Comparison of ENCODE assay signal across 8 cellular contexts in the genomic region with DNA sequence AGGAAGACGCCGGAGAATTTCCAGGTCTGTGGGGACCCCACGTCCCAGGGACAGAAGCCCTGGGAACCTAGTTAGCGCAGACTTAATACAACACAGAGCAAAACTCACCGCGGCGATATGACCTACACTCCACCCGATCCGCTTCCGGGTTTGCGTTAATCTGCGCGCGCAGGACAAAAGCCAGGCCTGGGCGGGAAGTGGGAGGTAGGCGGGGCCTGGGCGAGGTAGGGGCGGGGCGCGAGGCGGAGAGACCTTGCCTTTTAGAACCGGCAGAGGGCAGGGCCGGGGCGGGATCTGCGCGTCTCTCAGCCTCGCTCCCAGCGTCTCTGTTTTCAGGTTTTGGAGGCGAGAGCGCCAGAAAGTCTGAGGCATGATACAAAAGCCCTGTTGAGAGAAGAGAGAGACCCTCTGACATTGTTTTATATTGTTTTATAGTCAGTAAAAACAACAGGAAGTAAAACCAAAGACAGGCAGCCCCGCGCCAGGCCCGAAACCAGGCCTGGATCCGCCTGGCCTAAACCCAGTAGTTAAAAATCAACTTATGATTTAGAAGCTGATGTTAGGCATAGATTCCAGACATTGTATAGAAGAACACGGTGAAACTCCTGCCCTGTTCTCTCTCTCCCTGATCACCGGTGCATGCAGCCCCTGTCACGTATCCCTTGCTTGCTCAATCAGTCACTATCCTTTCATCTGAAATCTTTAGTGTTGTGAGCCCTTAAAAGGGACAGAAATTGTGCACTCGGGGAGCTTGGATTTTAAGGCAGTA. TPM values are rescaled to one million over a fixed set of nuclear protein-coding genes. Genes with fewer than 3 reads are reported as not detected.
DNase-seq lines count a peak whose midpoint lies in the region; ATAC-seq, FAIRE-seq and TF ChIP-seq lines count a peak whose summit lies in the region.

A gene (minus strand): TSS at position 152 of the 769 bp plus-strand sequence. CDS start 19,150 bp downstream, outside the sequence.

- no peak within 1 kb of the TSS for H3K4ac ChIP-seq in H1 (replicated peaks; ENCODE audit: insufficient read length, low read depth, low read length)
- H3K4ac ChIP-seq in mesendoderm (ENCODE audit: low read depth, low read length): peak within 1 kb of the TSS; percentile 64

- DNase-seq in COR-L47 (lab: John Stamatoyannopoulos, UW): peak; percentile 95
- DNase-seq in HUDEP-2 (lab: John Stamatoyannopoulos, UW; ENCODE audit: unreplicated experiment in 76 of 76): peak in 75 of 76 experiments; percentile 42 to 99 (median 92)
- DNase-seq in NOMO-1 treated with dmso at 0.1 percent for 144 hours (lab: John Stamatoyannopoulos, UW; ENCODE audit: unreplicated experiment): peak; percentile 88
- peak; percentile 99 for DNase-seq in activated CD8-positive, alpha-beta memory T cell treated with anti-CD3 and anti-CD28 coated beads, Interleukin-2, amount 10 ng/mL, durations not matched to agents 7 days and 5 days
- peak; percentile 71 to 99 for DNase-seq in H1 (ENCODE audit: low read depth in 1 of 2, low spot score in 2 of 2)
- DNase-seq in mesendoderm: peak; percentile 97
- DNase-seq in stimulated activated CD8-positive, alpha-beta memory T cell treated with anti-CD3 and anti-CD28 coated beads, Interleukin-15, amount 100 ng/mL, for 1 hour (ENCODE audit: low read depth): peak; percentile 100

- CTCF ChIA-PET in activated CD8-positive, alpha-beta memory T cell treated with anti-CD3 and anti-CD28 coated beads, Interleukin-2, amount 10 ng/mL, durations not matched to agents 7 days and 5 days (lab: Charles Lee): no interaction called here
- CTCF ChIA-PET in H1 (lab: Charles Lee; ENCODE audit: partially characterized antibody): interaction anchor here (0.8 to 1.2 kb wide), 6 partner anchors 10 to 336 kb away, joined by 3 to 4 read pairs (median 3); no protein-coding TSS in a partner anchor

- 15% methylated on average over 38 of the region's 38 CpGs; no CpG with 5 or more reads in 1 of the 2 experiments for WGBS in H1 (ENCODE audit: extremely low coverage in 1 of 2, insufficient coverage in 1 of 2, insufficient read length in 1 of 2, insufficient replicate concordance in 2 of 2, low coverage in 1 of 2, low lambda C conversion rate in 2 of 2, missing lambda C conversion rate in 1 of 2), 2 experiments
- WGBS in mesendoderm (ENCODE audit: extremely low coverage, insufficient coverage, low lambda C conversion rate): no CpG with 5 or more reads among the region's 38 CpGs

- TF ChIP-seq CTCF in H1 (IDR thresholded peaks at IDR 0.05; ENCODE audit: control extremely low read depth in 1 of 3, insufficient read depth in 1 of 3, low read depth in 1 of 3, low read length in 3 of 3): peak; percentile 42 to 57 (median 45)

- no peaks in the 10 kb centered on the region for H3K23me2 ChIP-seq in H1 (ENCODE audit: low read depth, low read length)

- peak; percentile 47 to 53 for TF ChIP-seq RAD21 in H1 (IDR thresholded peaks at IDR 0.05 in 1 of 2, conservative IDR thresholded peaks at IDR 0.05 in 1 of 2; ENCODE audit: low read depth in 2 of 2, low read length in 2 of 2)

- peak; percentile 83 for ATAC-seq in GM21360 (IDR thresholded peaks at IDR 0.05; ENCODE audit: unreplicated experiment)
- peak; percentile 98 for ATAC-seq in activated CD8-positive, alpha-beta memory T cell treated with anti-CD3 and anti-CD28 coated beads, Interleukin-2, amount 10 ng/mL, durations not matched to agents 7 days and 5 days

- no peak within 1 kb of the TSS for H2BK20ac ChIP-seq in H1 (ENCODE audit: low read length)

- H3K27me3 Mint-ChIP-seq in activated CD8-positive, alpha-beta memory T cell treated with anti-CD3 and anti-CD28 coated beads, Interleukin-2, amount 10 ng/mL, durations not matched to agents 7 days and 5 days: no peaks in the 10 kb centered on the region

- H4K20me1 ChIP-seq in H1 (replicated peaks in 1 of 2; ENCODE audit: control insufficient read depth in 1 of 2, insufficient read depth in 2 of 2, low read length in 2 of 2): no peaks in the 10 kb centered on the region

- H2AFZ ChIP-seq in H1 (ENCODE audit: low read length): 0 out of 2 replicates have a peak within 1 kb of the TSS, but pooled peaks have one; percentile 75

- H3K23ac ChIP-seq in H1 (ENCODE audit: insufficient read length) (no peak within 1 kb of the TSS), mesendoderm (ENCODE audit: low read length) (peak within 1 kb of the TSS; percentile 15)

- no peak within 1 kb of the TSS for H2BK120ac ChIP-seq in H1 (replicated peaks; ENCODE audit: low read depth, low read length)
- peak within 1 kb of the TSS; percentile 31 for H2BK120ac ChIP-seq in mesendoderm (ENCODE audit: low read depth, low read length)

- no peaks in the 10 kb centered on the region; a peak in 1 of 4 replicates for H3K9me3 ChIP-seq in H1 (ENCODE audit: insufficient read depth in 2 of 2, low read depth in 1 of 2, low read length in 1 of 2)

- H3K9me3 Mint-ChIP-seq in activated CD8-positive, alpha-beta memory T cell treated with anti-CD3 and anti-CD28 coated beads, Interleukin-2, amount 10 ng/mL, durations not matched to agents 7 days and 5 days (ENCODE audit: low read depth): peaks cover 10% of the 10 kb centered on the region

- H3K79me2 ChIP-seq in H1 (ENCODE audit: control insufficient read depth in 1 of 2, insufficient read depth in 2 of 2, low read length in 2 of 2) (no peaks in the 10 kb centered on the region), mesendoderm (ENCODE audit: control insufficient read depth, insufficient read depth, low read length) (peaks cover 3% of the 10 kb centered on the region)

- peaks cover 0 to 6% (median 3%) of the 10 kb centered on the region in 4 experiments; a peak in 4 of 7 replicates for H3K4me1 ChIP-seq in H1 (replicated peaks in 1 of 4; ENCODE audit: control insufficient read depth in 3 of 4, insufficient read depth in 4 of 4, low read length in 3 of 4)
- peaks cover 2% of the 10 kb centered on the region for H3K4me1 ChIP-seq in mesendoderm (ENCODE audit: control insufficient read depth, low read depth, low read length)

- H4K8ac ChIP-seq in H1 (ENCODE audit: extremely low read depth, insufficient read depth, low read length) (peak within 1 kb of the TSS; percentile 76; the same call in 1 of the 2 replicates), mesendoderm (ENCODE audit: low read depth, low read length) (no peak within 1 kb of the TSS)

- peak within 1 kb of the TSS; percentile 86; the same call in 1 of the 2 replicates for H2BK12ac ChIP-seq in H1 (ENCODE audit: low read depth, low read length)

- peaks cover 0 to 3% (median 0%) of the 10 kb centered on the region in 4 experiments; a peak in 1 of 7 replicates for H3K27me3 ChIP-seq in H1 (replicated peaks in 1 of 4; ENCODE audit: control insufficient read depth in 3 of 4, extremely low read depth in 1 of 4, insufficient read depth in 3 of 4, low read length in 3 of 4)
- H3K27me3 ChIP-seq in mesendoderm (ENCODE audit: insufficient read depth, low read length, poor library complexity): no peaks in the 10 kb centered on the region

- H3K18ac ChIP-seq in H1 (ENCODE audit: extremely low read depth, low read length) (peak within 1 kb of the TSS; percentile 24), mesendoderm (ENCODE audit: low read length) (peak within 1 kb of the TSS; percentile 63)

- H2BK5ac ChIP-seq in H1 (ENCODE audit: low read depth, low read length): peak within 1 kb of the TSS; percentile 62; the same call in 1 of the 2 replicates
- H2BK5ac ChIP-seq in mesendoderm (ENCODE audit: low read length): peak within 1 kb of the TSS; percentile 64

- H3K79me1 ChIP-seq in H1 (ENCODE audit: low read depth, low read length): no peaks in the 10 kb centered on the region
- H3K79me1 ChIP-seq in mesendoderm (ENCODE audit: low read length): no peaks in the 10 kb centered on the region

- no peak within 1 kb of the TSS for H2BK15ac ChIP-seq in H1 (ENCODE audit: low read length)
- H2BK15ac ChIP-seq in mesendoderm (replicated peaks; ENCODE audit: low read depth): no peak within 1 kb of the TSS

- H4K5ac ChIP-seq in H1 (ENCODE audit: insufficient read length, low read depth, low read length) (no peak within 1 kb of the TSS), mesendoderm (ENCODE audit: low read length) (no peak within 1 kb of the TSS)

- no peaks in the 10 kb centered on the region for H3K36me3 ChIP-seq in H1 (ENCODE audit: control insufficient read depth in 2 of 4, insufficient read depth in 4 of 4, low read length in 3 of 4)
- H3K36me3 ChIP-seq in mesendoderm (ENCODE audit: control insufficient read depth, insufficient read depth, low read length): no peaks in the 10 kb centered on the region

- H3K4me3 ChIP-seq in H1 (ENCODE audit: extremely low read depth in 1 of 4, insufficient read depth in 2 of 4, low read depth in 3 of 4, low read length in 4 of 4): peak within 1 kb of the TSS; percentile 73 to 98 (median 94)
- peak within 1 kb of the TSS; percentile 98 for H3K4me3 ChIP-seq in mesendoderm (ENCODE audit: low read length)

- 0 out of 2 replicates have a peak within 1 kb of the TSS, but pooled peaks have one; percentile 8 for H3K27ac ChIP-seq in H1 (ENCODE audit: low read depth, low read length)
- peak within 1 kb of the TSS; percentile 54 for H3K27ac ChIP-seq in mesendoderm (ENCODE audit: low read depth, low read length)

- H4K91ac ChIP-seq in H1 (replicated peaks; ENCODE audit: insufficient read length, low read length): no peak within 1 kb of the TSS

- H3K14ac ChIP-seq in H1 (ENCODE audit: insufficient read length): no peak within 1 kb of the TSS

- peak in 1 of 2 experiments; percentile 72; a peak in 2 of 3 replicates for TF ChIP-seq POLR2A in H1 (IDR thresholded peaks at IDR 0.05; ENCODE audit: control extremely low read depth in 1 of 2, low read depth in 2 of 2, low read length in 2 of 2)

- H3K4me1 Mint-ChIP-seq in activated CD8-positive, alpha-beta memory T cell treated with anti-CD3 and anti-CD28 coated beads, Interleukin-2, amount 10 ng/mL, durations not matched to agents 7 days and 5 days: peaks cover 18% of the 10 kb centered on the region

- H3K9ac ChIP-seq in H1 (replicated peaks in 1 of 4; ENCODE audit: extremely low read depth in 1 of 4, low read depth in 3 of 4, low read length in 3 of 4) (peak within 1 kb of the TSS; percentile 48 to 76 (median 61)), mesendoderm (ENCODE audit: low read length) (peak within 1 kb of the TSS; percentile 88)

- POLR2A ChIA-PET in H1 (lab: Charles Lee; ENCODE audit: partially characterized antibody): interaction anchor here (0.7 to 1.1 kb wide), 4 partner anchors 8 to 565 kb away, joined by 3 to 7 read pairs (median 3); no protein-coding TSS in a partner anchor

- H3K4me2 ChIP-seq in H1 (ENCODE audit: insufficient read depth in 1 of 2, low read depth in 2 of 2, low read length in 2 of 2) (peak within 1 kb of the TSS; percentile 56 to 68), mesendoderm (ENCODE audit: low read length) (peak within 1 kb of the TSS; percentile 76)

- TF ChIP-seq EP300 in H1 (IDR thresholded peaks at IDR 0.05; ENCODE audit: borderline replicate concordance in 1 of 2, low read depth in 2 of 2, low read length in 2 of 2): no peak

- H3K36me3 Mint-ChIP-seq in activated CD8-positive, alpha-beta memory T cell treated with anti-CD3 and anti-CD28 coated beads, Interleukin-2, amount 10 ng/mL, durations not matched to agents 7 days and 5 days: peaks cover 36% of the 10 kb centered on the region

- peak; percentile 55 for FAIRE-seq in H1 (lab: Jason Lieb, UNC)

- peak within 1 kb of the TSS; percentile 85 for H3K4me3 Mint-ChIP-seq in activated CD8-positive, alpha-beta memory T cell treated with anti-CD3 and anti-CD28 coated beads, Interleukin-2, amount 10 ng/mL, durations not matched to agents 7 days and 5 days

- H3K56ac ChIP-seq in H1 (replicated peaks; ENCODE audit: insufficient read length, low read depth, low read length) (peak within 1 kb of the TSS; percentile 46), mesendoderm (ENCODE audit: low read length) (peak within 1 kb of the TSS; percentile 84)

- no peak within 1 kb of the TSS for H2AK5ac ChIP-seq in H1 (ENCODE audit: low read depth, low read length)
- no peak within 1 kb of the TSS for H2AK5ac ChIP-seq in mesendoderm (ENCODE audit: low read length)

- peak within 1 kb of the TSS; percentile 89 for H3K27ac Mint-ChIP-seq in activated CD8-positive, alpha-beta memory T cell treated with anti-CD3 and anti-CD28 coated beads, Interleukin-2, amount 10 ng/mL, durations not matched to agents 7 days and 5 days

RNA-seq across cellular contexts. Expression of the gene that starts here (rescaled TPM):
- 10 to 100 TPM; 30.7 to 32.1 TPM for total RNA-seq in activated CD8-positive, alpha-beta memory T cell treated with anti-CD3 and anti-CD28 coated beads, Interleukin-2, amount 10 ng/mL, durations not matched to agents 7 days and 5 days
- total RNA-seq in H1 (2021; fragmentation: NEBNext Ultra II Directional; extraction: Animal tissue kit (Norgen Biotek cat#: 25700)): 17.7 and 19.0 TPM in 2 replicates
- 1.9 and 2.2 TPM in 2 replicates for polyA plus RNA-seq in H1 (2011; rRNA removed)
- polyA plus RNA-seq in H1 (2011; cell fraction: cytosol; rRNA removed): 2.1 TPM
- 4.7 TPM for polyA plus RNA-seq in H1 (2011; cell fraction: nucleus; rRNA removed)
- polyA plus RNA-seq in H1 (2012, experiment 1 of 2): 3.9 to 9.6 TPM (median 5.0 TPM) in 4 replicates
- polyA plus RNA-seq in H1 (2012, experiment 2 of 2): 1.7 TPM
- 7.1 TPM for polyA plus RNA-seq in H1 (2013, experiment 1 of 2)
- 7.0 TPM for polyA plus RNA-seq in H1 (2013, experiment 2 of 2)
- 16.9 and 34.4 TPM in 2 replicates for polyA minus RNA-seq in H1 (2011; rRNA and poly(A)+ RNA removed)
- polyA minus RNA-seq in H1 (2011; cell fraction: cytosol; rRNA and poly(A)+ RNA removed): 13.9 TPM
- polyA minus RNA-seq in H1 (2011; cell fraction: nucleus; rRNA and poly(A)+ RNA removed): 19.3 TPM
- polyA plus RNA-seq in mesendoderm (2013, experiment 1 of 2): 12.0 TPM
- 13.8 TPM for polyA plus RNA-seq in mesendoderm (2013, experiment 2 of 2)

Comparison
In these comparisons a context has a peak if more than half of its experiments do, and no peak if none do; other contexts are left out.
1. Peak in every context shown above with its lines: DNase-seq, ATAC-seq, H3K4me3 ChIP-seq and H3K27ac ChIP-seq.